22 cellular contexts compared by ENCODE assay signal in the genomic region with DNA sequence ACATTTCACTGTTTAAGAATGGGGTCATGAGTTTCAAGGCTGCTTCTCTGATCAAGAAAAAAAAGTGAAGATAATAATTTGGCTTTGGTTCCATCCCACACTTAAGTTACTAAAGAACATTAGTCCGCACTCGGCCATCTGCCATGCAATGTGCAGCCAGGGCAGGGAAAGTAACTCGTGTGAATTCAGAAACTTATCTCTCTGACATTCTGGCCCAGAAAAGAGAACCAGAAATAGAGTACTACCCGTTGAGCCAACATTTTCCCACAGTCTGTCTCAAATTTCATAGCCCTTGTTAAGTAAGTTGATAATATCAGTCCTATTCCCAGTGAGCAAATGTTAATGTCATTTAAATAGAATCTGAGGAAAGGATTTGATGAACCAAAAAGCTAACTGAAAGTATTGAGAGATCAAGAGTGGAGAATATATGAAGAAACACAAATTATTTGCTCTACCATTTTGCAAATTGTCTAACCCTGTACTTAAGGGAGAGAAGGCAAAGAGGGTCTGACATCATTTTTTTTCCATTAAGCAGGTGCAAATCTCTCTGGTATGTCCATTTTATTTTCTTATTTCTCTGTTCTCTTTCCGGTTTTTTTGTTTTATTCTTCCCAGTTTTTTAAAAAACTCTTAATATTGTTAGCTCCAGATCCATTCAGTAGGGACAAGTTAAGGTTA.
DNase-seq lines count a peak whose midpoint lies in the region; FAIRE-seq and TF ChIP-seq lines count a peak whose summit lies in the region.
"Had no signal": no experiment of that assay in that cellular context is flagged by ENCODE, and none has a peak within 500 bp of the region (broad histone marks: within the 10 kb centered on the region; RNA-seq: fewer than 3 reads in every experiment).

No MANE protein-coding gene starts in this region.

- H3K4me2 ChIP-seq in keratinocyte (ENCODE audit: control insufficient read depth, extremely low read depth, insufficient read depth, low read depth, low read length) = no peak overlapping the region

- H2AFZ ChIP-seq in keratinocyte (ENCODE audit: control insufficient read depth, low read length) = peak overlapping the region; percentile 59

- no peaks in the 10 kb centered on the region for H4K20me1 ChIP-seq in keratinocyte (ENCODE audit: control insufficient read depth, extremely low read depth, insufficient read depth, low read length)

- H3K27ac ChIP-seq in keratinocyte (ENCODE audit: control insufficient read depth, insufficient read depth, low read length) (no peak overlapping the region), testis (no peak overlapping the region)
- H3K27ac ChIP-seq: 22Rv1, ascending aorta, C4-2B, suprapubic skin had no signal

- no peaks in the 10 kb centered on the region for H3K36me3 ChIP-seq in keratinocyte (ENCODE audit: control insufficient read depth in 2 of 2, extremely low read depth in 1 of 2, insufficient read depth in 2 of 2, low read length in 2 of 2)
- no peaks in the 10 kb centered on the region for H3K36me3 ChIP-seq in testis (ENCODE audit: low read depth, missing control alignments)
- H3K36me3 ChIP-seq: ascending aorta, suprapubic skin had no signal

- no peaks in the 10 kb centered on the region for H3K79me2 ChIP-seq in keratinocyte (ENCODE audit: control insufficient read depth, insufficient read depth, low read length)

- H3K9me1 ChIP-seq in keratinocyte (ENCODE audit: control insufficient read depth, extremely low read depth, insufficient read depth, low read length) = no peaks in the 10 kb centered on the region

- dilution Hi-C loops in keratinocyte (cut with MboI; ENCODE audit: extremely low pct_ligation_motif_present, low sequenced_read_pairs) = no loop called here

- H3K9me3 ChIP-seq in keratinocyte (ENCODE audit: control insufficient read depth, low read depth, low read length) (no peaks in the 10 kb centered on the region), testis (no peaks in the 10 kb centered on the region)
- H3K9me3 ChIP-seq: ascending aorta, suprapubic skin had no signal

- no peak for FAIRE-seq in keratinocyte (lab: Jason Lieb, UNC)
- FAIRE-seq: RCC 7860 had no signal

- 30 to 40% methylated on average over 5 of the region's 5 CpGs for WGBS in testis, 2 donors

- no peak for TF ChIP-seq POLR2A in testis (IDR thresholded peaks at IDR 0.05)

- H3K4me1 ChIP-seq in keratinocyte (ENCODE audit: control insufficient read depth, extremely low read depth, insufficient read depth, low read length) (no peaks in the 10 kb centered on the region), testis (peaks cover 2% of the 10 kb centered on the region)
- H3K4me1 ChIP-seq: suprapubic skin had no signal

- H3K4me3 ChIP-seq in keratinocyte (ENCODE audit: control insufficient read depth in 2 of 3, extremely low read depth in 1 of 3, insufficient read depth in 2 of 3, low read depth in 1 of 3, low read length in 3 of 3) = no peak overlapping the region
- no peak overlapping the region for H3K4me3 ChIP-seq in testis
- H3K4me3 ChIP-seq: ascending aorta, suprapubic skin had no signal

- DNase-seq in DMS153 treated with DMSO at 0.1 percent for 48 hours (lab: John Stamatoyannopoulos, UW; ENCODE audit: unreplicated experiment) = peak; percentile 34
- no peak for DNase-seq in DMS153 (lab: John Stamatoyannopoulos, UW)
- peak; percentile 35 for DNase-seq in cerebellar cortex (ENCODE audit: low spot score)
- no peak for DNase-seq in keratinocyte (ENCODE audit: low read depth, low spot score)
- DNase-seq in testis = peak; percentile 76
- DNase-seq in UCSD-AML1 (lab: John Stamatoyannopoulos, UW; ENCODE audit: unreplicated experiment) = no peak
- no peak for DNase-seq in hepatic stellate cell (ENCODE audit: low spot score)
- no peak for DNase-seq in cortex of kidney (lab: John Stamatoyannopoulos, UW)
- DNase-seq: activated CD8-positive, alpha-beta memory T cell treated with anti-CD3 and anti-CD28 coated beads, Interleukin-2, amount 10 ng/mL, durations not matched to agents 7 days and 5 days; activated gamma-delta T cell; dermis blood vessel endothelial cell; erythroblast; Karpas-422; left colon; NCI-H1694 treated with DMSO at 0.1 percent for 48 hours; stimulated activated CD4-positive, alpha-beta T cell treated with anti-CD3 and anti-CD28 coated beads, Interleukin-1b, Interleukin-23, amount 100 ng/mL, for 48 hours; T-helper 1 cell had no signal

- no peak overlapping the region for H3K9ac ChIP-seq in keratinocyte (ENCODE audit: control insufficient read depth, extremely low read depth, insufficient read depth, low read length)

- TF ChIP-seq CTCF in keratinocyte (optimal IDR thresholded peaks at IDR 0.05 in 1 of 3, IDR thresholded peaks at IDR 0.05 in 1 of 3, conservative IDR thresholded peaks at IDR 0.05 in 1 of 3; ENCODE audit: extremely low read depth in 1 of 3, insufficient read depth in 2 of 3, low read length in 3 of 3) (no peak), testis (IDR thresholded peaks at IDR 0.05) (no peak)

- intact Hi-C loops in testis (cut with DNase I; ENCODE audit: low total_unique reads) = no loop called here

- H3K27me3 ChIP-seq in keratinocyte (ENCODE audit: control insufficient read depth, extremely low read depth, insufficient read depth, low read length) = no peaks in the 10 kb centered on the region
- no peaks in the 10 kb centered on the region for H3K27me3 ChIP-seq in testis
- H3K27me3 ChIP-seq: ascending aorta, suprapubic skin had no signal

Comparison
In these comparisons a context has a peak if more than half of its experiments do, and no peak if none do; other contexts are left out.
1. DNase-seq: peak in DMS153 treated with DMSO at 0.1 percent for 48 hours (single experiment), cerebellar cortex (single experiment) and testis (single experiment); none in DMS153 (single experiment), keratinocyte (single experiment), UCSD-AML1 (single experiment), hepatic stellate cell (single experiment) and cortex of kidney (single experiment).